In genomic region chrX:80876877-80877276, GRCh38 we compare ENCODE assay signal across 8 cellular contexts.
DNase-seq lines count a peak whose midpoint lies in the region; ATAC-seq, FAIRE-seq and TF ChIP-seq lines count a peak whose summit lies in the region.

No MANE protein-coding gene starts in this region.

- H2AFZ ChIP-seq in GM23248 = no peak overlapping the region

- no peak for DNase-seq in CD8-positive, alpha-beta T cell
- peak; percentile 38 for DNase-seq in GM23248
- peak; percentile 65 for DNase-seq in RKO (ENCODE audit: low spot score)
- peak in 1 of 2 donors; percentile 2 for DNase-seq in frontal cortex (ENCODE audit: low spot score in 2 of 2)
- no peak for DNase-seq in activated naive CD4-positive, alpha-beta T cell treated with anti-CD3 and anti-CD28 coated beads for 36 hours
- DNase-seq in amygdala (lab: John Stamatoyannopoulos, UW) = no peak
- no peak for DNase-seq in D341Med (ENCODE audit: low spot score)

- H3F3A ChIP-seq in GM23248 (ENCODE audit: insufficient read depth) = no peaks in the 10 kb centered on the region; the same call in 1 of the 2 replicates

- ATAC-seq in CD8-positive, alpha-beta T cell = no peak
- no peak for ATAC-seq in GM21619 (IDR thresholded peaks at IDR 0.05; ENCODE audit: unreplicated experiment)

- H3K9me3 ChIP-seq in CD8-positive, alpha-beta T cell (ENCODE audit: low read length) = no peaks in the 10 kb centered on the region
- no peaks in the 10 kb centered on the region for H3K9me3 ChIP-seq in GM23248 (ENCODE audit: low read depth)

- peak; percentile 65 for FAIRE-seq in frontal cortex (lab: Jason Lieb, UNC)

- no peaks in the 10 kb centered on the region for H3K9me2 ChIP-seq in GM23248 (ENCODE audit: insufficient read depth)

- no peaks in the 10 kb centered on the region for H3K4me1 ChIP-seq in CD8-positive, alpha-beta T cell (ENCODE audit: insufficient read depth, low read length)
- peaks cover 15% of the 10 kb centered on the region; the same call in 1 of the 2 replicates for H3K4me1 ChIP-seq in GM23248 (ENCODE audit: insufficient read depth)

- H3K36me3 Mint-ChIP-seq in CD8-positive, alpha-beta T cell = no peaks in the 10 kb centered on the region
- H3K36me3 Mint-ChIP-seq in activated naive CD4-positive, alpha-beta T cell treated with anti-CD3 and anti-CD28 coated beads for 36 hours (ENCODE audit: low read depth) = no peaks in the 10 kb centered on the region

- no peak overlapping the region for H3K4me3 Mint-ChIP-seq in CD8-positive, alpha-beta T cell
- H3K4me3 Mint-ChIP-seq in activated naive CD4-positive, alpha-beta T cell treated with anti-CD3 and anti-CD28 coated beads for 36 hours = no peak overlapping the region

- H3K4me1 Mint-ChIP-seq in CD8-positive, alpha-beta T cell (ENCODE audit: low read depth) = no peaks in the 10 kb centered on the region
- H3K4me1 Mint-ChIP-seq in activated naive CD4-positive, alpha-beta T cell treated with anti-CD3 and anti-CD28 coated beads for 36 hours (ENCODE audit: low read depth) = no peaks in the 10 kb centered on the region

- H3K9ac ChIP-seq in GM23248 = no peak overlapping the region

- peak; percentile 38 for TF ChIP-seq CTCF in CD8-positive, alpha-beta T cell (IDR thresholded peaks at IDR 0.05)

- in situ Hi-C loops in GM23248 (cut with MboI) = loop anchor here (25.0 kb wide), 1 partner anchor 510 kb away; no protein-coding TSS in a partner anchor

- H3K36me3 ChIP-seq in CD8-positive, alpha-beta T cell (ENCODE audit: insufficient read depth, low read length) = no peaks in the 10 kb centered on the region
- H3K36me3 ChIP-seq in GM23248 (ENCODE audit: low read depth) = no peaks in the 10 kb centered on the region

- no peak overlapping the region for H3K27ac Mint-ChIP-seq in CD8-positive, alpha-beta T cell
- no peak overlapping the region for H3K27ac Mint-ChIP-seq in activated naive CD4-positive, alpha-beta T cell treated with anti-CD3 and anti-CD28 coated beads for 36 hours

- intact Hi-C loops in CD8-positive, alpha-beta T cell (cut with DNase I, micrococcal nuclease) = loop anchor here (1.0 to 5.0 kb wide), 4 partner anchors 67 to 500 kb away; no protein-coding TSS in a partner anchor
- intact Hi-C loops in activated naive CD4-positive, alpha-beta T cell treated with anti-CD3 and anti-CD28 coated beads for 36 hours (cut with micrococcal nuclease) = loop anchor here (1.0 to 5.0 kb wide), 4 partner anchors 244 to 500 kb away; no protein-coding TSS in a partner anchor

- H3K27ac ChIP-seq in CD8-positive, alpha-beta T cell (ENCODE audit: low read depth, low read length) = no peak overlapping the region
- H3K27ac ChIP-seq in GM23248 = no peak overlapping the region

- H3K79me2 ChIP-seq in GM23248 (ENCODE audit: insufficient read depth) = no peaks in the 10 kb centered on the region

- H4K20me1 ChIP-seq in GM23248 (ENCODE audit: insufficient read depth) = no peaks in the 10 kb centered on the region

- POLR2A ChIA-PET in CD8-positive, alpha-beta T cell (lab: Charles Lee) = no interaction called here

- H3K27me3 Mint-ChIP-seq in CD8-positive, alpha-beta T cell (ENCODE audit: low read depth) = no peaks in the 10 kb centered on the region
- H3K27me3 Mint-ChIP-seq in activated naive CD4-positive, alpha-beta T cell treated with anti-CD3 and anti-CD28 coated beads for 36 hours (ENCODE audit: low read depth) = no peaks in the 10 kb centered on the region

- no peak overlapping the region for H3K4me2 ChIP-seq in GM23248 (ENCODE audit: unreplicated experiment)

- no peaks in the 10 kb centered on the region for H3K9me3 Mint-ChIP-seq in CD8-positive, alpha-beta T cell
- no peaks in the 10 kb centered on the region for H3K9me3 Mint-ChIP-seq in activated naive CD4-positive, alpha-beta T cell treated with anti-CD3 and anti-CD28 coated beads for 36 hours

- CTCF ChIA-PET in CD8-positive, alpha-beta T cell (lab: Charles Lee) = interaction anchor here (0.6 to 1.1 kb wide), 2 partner anchors 145 to 501 kb away, joined by 3 read pairs; no protein-coding TSS in a partner anchor
- CTCF ChIA-PET in activated naive CD4-positive, alpha-beta T cell treated with anti-CD3 and anti-CD28 coated beads for 36 hours (lab: Charles Lee) = interaction anchor here (0.6 to 1.1 kb wide), 3 partner anchors 171 to 665 kb away, joined by 3 read pairs; no protein-coding TSS in a partner anchor

- H3K4me3 ChIP-seq in CD8-positive, alpha-beta T cell (ENCODE audit: low read depth, low read length) = no peak overlapping the region
- H3K4me3 ChIP-seq in GM23248 = no peak overlapping the region

- no peaks in the 10 kb centered on the region for H3K27me3 ChIP-seq in CD8-positive, alpha-beta T cell (ENCODE audit: insufficient read depth, low read length)
- H3K27me3 ChIP-seq in GM23248 (replicated peaks; ENCODE audit: insufficient read depth) = no peaks in the 10 kb centered on the region

Comparison
In these comparisons a context has a peak if more than half of its experiments do, and no peak if none do; other contexts are left out.
1. DNase-seq: peak in GM23248 (single experiment) and RKO (single experiment); none in CD8-positive, alpha-beta T cell (0 of 7), activated naive CD4-positive, alpha-beta T cell treated with anti-CD3 and anti-CD28 coated beads for 36 hours (single experiment), amygdala (0 of 56) and D341Med (single experiment).